In genomic region chr4:176319704-176320339, GRCh38 we compare ENCODE assay signal across 1 cellular context.
TF ChIP-seq lines count a peak whose summit lies in the region.

Gene SPCS3, plus strand, starts transcription at chr4:176319966. Its CDS starts 111 bp downstream, at chr4:176320077.

TF ChIP-seq in HepG2, 621 proteins besides CTCF, POLR2A, EP300 and RAD21 (continued from another document):
- TF ChIP-seq ZNF318 (CRISPR knock-in tag; IDR thresholded peaks at IDR 0.05) (no peak), ZNF124 (CRISPR knock-in tag; IDR thresholded peaks at IDR 0.05) (no peak), MAFK (conservative IDR thresholded peaks at IDR 0.05 in 1 of 2, IDR thresholded peaks at IDR 0.05 in 1 of 2; ENCODE audit: low read length in 2 of 2) (no peak), HDAC2 (CRISPR knock-in tag; IDR thresholded peaks at IDR 0.05) (no peak), ZKSCAN1 (IDR thresholded peaks at IDR 0.05; ENCODE audit: low read length) (no peak), ZNF780A (CRISPR knock-in tag; IDR thresholded peaks at IDR 0.05) (no peak), GLMP (CRISPR knock-in tag; IDR thresholded peaks at IDR 0.05; ENCODE audit: borderline replicate concordance) (no peak), SYNCRIP (IDR thresholded peaks at IDR 0.05; ENCODE audit: insufficient read depth, low read depth, low read length) (no peak), HBP1 (CRISPR knock-in tag; IDR thresholded peaks at IDR 0.05; ENCODE audit: low read depth) (0 out of 2 replicates have a peak, but pooled peaks have one; percentile 24), MXD3 (CRISPR knock-in tag; IDR thresholded peaks at IDR 0.05) (no peak; the same call in 1 of the 2 replicates), RFX3 (CRISPR knock-in tag; IDR thresholded peaks at IDR 0.05) (no peak), PBX2 (CRISPR knock-in tag; IDR thresholded peaks at IDR 0.05) (no peak)
TF ChIP-seq in HepG2: peak in this region for 109.
